1 cellular context compared by ENCODE assay signal in genomic region chr5:72848474-72849428, GRCh38.
TF ChIP-seq lines count a peak whose summit lies in the region.

No MANE protein-coding gene starts in this region.

TF ChIP-seq in K562, 482 proteins besides CTCF, POLR2A, EP300 and RAD21 (continued from another document):
- TF ChIP-seq E2F4 (CRISPR knock-in tag; IDR thresholded peaks at IDR 0.05; ENCODE audit: low read depth) (peak; percentile 63; the same call in 1 of the 2 replicates), E4F1 (CRISPR knock-in tag; IDR thresholded peaks at IDR 0.05; ENCODE audit: borderline replicate concordance) (no peak)
